Comparison of ENCODE assay signal across 31 cellular contexts in genomic region chr2:70546885-70547284, GRCh38. TPM values are rescaled to one million over a fixed set of nuclear protein-coding genes. Genes with fewer than 3 reads are reported as not detected.
"Had no signal": no experiment of that assay in that cellular context is flagged by ENCODE, and none has a peak within 500 bp of the region (broad histone marks: within the 10 kb centered on the region; RNA-seq: fewer than 3 reads in every experiment).

No MANE protein-coding gene starts in this region.

- H3K27me3 ChIP-seq: body of pancreas, breast epithelium, colonic mucosa had no signal

- DNase-seq: activated CD4-positive, alpha-beta memory T cell treated with anti-CD3 and anti-CD28 coated beads for 36 hours; activated CD4-positive, alpha-beta T cell treated with anti-CD3 and anti-CD28 coated beads for 36 hours; activated CD4-positive, alpha-beta T cell treated with anti-CD3 and anti-CD28 coated beads, Interleukin-2, amount 10 ng/mL, durations not matched to agents 24 days and 14 days; activated CD4-positive, CD25-positive, alpha-beta regulatory T cell; activated CD4-positive, CD25-positive, alpha-beta regulatory T cell treated with anti-CD3 and anti-CD28 coated beads, Interleukin-2, amount 50 U/mL, for 72 hours; activated CD8-positive, alpha-beta memory T cell treated with anti-CD3 and anti-CD28 coated beads, Interleukin-2, amount 10 ng/mL, durations not matched to agents 7 days and 5 days; activated CD8-positive, alpha-beta memory T cell treated with anti-CD3 and anti-CD28 coated beads, Interleukin-2, amount 50 U/mL, for 4 hours; activated CD8-positive, alpha-beta T cell treated with anti-CD3 and anti-CD28 coated beads, Interleukin-2, amount 10 ng/mL, durations not matched to agents 7 days and 5 days; activated effector memory CD4-positive, alpha-beta T cell treated with anti-CD3 and anti-CD28 coated beads, Interleukin-2, amount 50 U/mL, for 16 hours; activated naive CD4-positive, alpha-beta T cell treated with anti-CD3 and anti-CD28 coated beads for 36 hours; activated naive CD8-positive, alpha-beta T cell treated with anti-CD3 and anti-CD28 coated beads for 36 hours; activated naive CD8-positive, alpha-beta T cell treated with anti-CD3 and anti-CD28 coated beads, Interleukin-2, amount 50 U/mL, for 24 hours; activated T-cell treated with anti-CD3 and anti-CD28 coated beads, Interleukin-2, amount 50 U/mL, for 1 hour; activated T-cell treated with anti-CD3 and anti-CD28 coated beads, Interleukin-2, amount 50 U/mL, for 48 hours; adrenal gland; amygdala; aorta; body of pancreas; central memory CD4-positive, alpha-beta T cell; cerebellar nuclear complex; colonic mucosa; effector CD8-positive, alpha-beta T cell; foreskin fibroblast; hippocampal formation; T1000 had no signal

- H3K27ac ChIP-seq: adrenal gland, body of pancreas, breast epithelium, cardiac muscle cell, colonic mucosa had no signal

- FAIRE-seq: endothelial cell of umbilical vein had no signal

- ATAC-seq: activated CD4-positive, alpha-beta T cell treated with anti-CD3 and anti-CD28 coated beads for 36 hours; activated CD8-positive, alpha-beta memory T cell treated with anti-CD3 and anti-CD28 coated beads, Interleukin-2, amount 10 ng/mL, durations not matched to agents 7 days and 5 days; activated CD8-positive, alpha-beta T cell treated with anti-CD3 and anti-CD28 coated beads, Interleukin-2, amount 10 ng/mL, durations not matched to agents 7 days and 5 days; activated naive CD8-positive, alpha-beta T cell treated with anti-CD3 and anti-CD28 coated beads, Interleukin-2, amount 50 U/mL, for 24 hours; body of pancreas; esophagus mucosa had no signal

- H3K4me1 ChIP-seq: adrenal gland, breast epithelium, colonic mucosa had no signal

- H3K9me3 ChIP-seq: adrenal gland, body of pancreas, breast epithelium, colonic mucosa had no signal

- H3K36me3 ChIP-seq: adrenal gland, breast epithelium, cardiac muscle cell, colonic mucosa had no signal

- H3K4me3 ChIP-seq: adrenal gland, body of pancreas, breast epithelium, cardiac muscle cell, colonic mucosa had no signal

RNA-seq across cellular contexts. Expression of gene TGFA, which starts 6.7 kb away (rescaled TPM):
- total RNA-seq: activated CD4-positive, alpha-beta T cell treated with anti-CD3 and anti-CD28 coated beads, Interleukin-2, amount 10 ng/mL, durations not matched to agents 24 days and 14 days; activated CD8-positive, alpha-beta memory T cell treated with anti-CD3 and anti-CD28 coated beads, Interleukin-2, amount 10 ng/mL, durations not matched to agents 7 days and 5 days; activated T-helper 1 cell treated with anti-CD3 and anti-CD28 coated beads, Interleukin-12 subunit alpha, Interleukin-12 subunit beta, Interleukin-2, Interleukin-4 antibody, amounts not matched to agents 30 ng/mL and 10 ng/mL and 1 ng/mL, durations not matched to agents 14 hours and 24 hours and 36 hours; activated T-helper 2 cell treated with anti-CD3 and anti-CD28 coated beads, Interferon-gamma antibody, Interleukin-2, Interleukin-4, amounts not matched to agents 10 μg/mL and 5 μg/mL and 100 μg/mL, durations not matched to agents 14 hours and 24 hours and 36 hours had no signal
- polyA plus RNA-seq: cardiac muscle cell had no signal
